10 cellular contexts compared by ENCODE assay signal in the genomic region with DNA sequence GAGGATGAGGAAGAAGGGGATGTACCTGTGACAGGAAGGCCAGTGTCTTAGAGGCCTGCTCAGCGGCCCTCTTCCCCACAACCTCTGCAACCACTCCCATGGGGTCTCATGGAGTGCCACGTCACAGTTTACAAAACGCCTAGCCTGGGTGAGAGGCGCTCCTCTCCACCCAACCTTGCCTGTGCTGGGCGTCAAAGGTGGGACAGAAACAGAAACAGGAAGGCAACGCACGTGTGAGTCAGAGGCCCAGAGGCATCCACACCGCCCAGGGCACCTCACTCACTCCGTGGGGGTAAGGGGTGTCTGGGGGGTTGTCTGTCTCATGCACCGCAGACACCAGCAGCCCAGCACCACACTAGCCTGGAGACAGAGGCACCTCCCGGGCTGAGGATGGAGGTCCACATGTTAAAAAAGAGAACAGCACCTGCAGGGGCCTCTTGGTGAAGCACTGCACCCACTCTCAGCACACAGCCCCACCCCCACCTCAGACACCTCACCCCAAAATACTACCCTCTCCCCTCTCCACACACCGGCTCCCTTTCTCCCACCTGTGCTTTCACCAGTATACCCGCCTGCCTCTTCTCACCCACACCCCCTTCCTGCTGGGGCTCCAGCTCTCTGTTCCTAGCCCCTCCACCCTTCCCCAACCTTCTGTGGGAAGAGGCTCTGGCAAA. TPM values are rescaled to one million over a fixed set of nuclear protein-coding genes. Genes with fewer than 3 reads are reported as not detected.
A peak's percentile ranks its signal among the peaks of the same experiment; 100 is the strongest.
DNase-seq lines count a peak whose midpoint lies in the region; ATAC-seq and TF ChIP-seq lines count a peak whose summit lies in the region.
"Had no signal": no experiment of that assay in that cellular context is flagged by ENCODE, and none has a peak within 500 bp of the region (broad histone marks: within the 10 kb centered on the region; RNA-seq: fewer than 3 reads in every experiment).

No MANE protein-coding gene starts in this region.

- DNase-seq in HPDE6-E6E7 (ENCODE audit: extremely low spot score) = peak; percentile 60
- peak; percentile 22 for DNase-seq in activated T-helper 9 cell treated with anti-CD3 and anti-CD28 coated beads, Interleukin-2, amount 50 U/mL, for 16 hours (ENCODE audit: low read depth)
- peak; percentile 15 to 32 for DNase-seq in stimulated activated CD8-positive, alpha-beta memory T cell treated with anti-CD3 and anti-CD28 coated beads, Interleukin-4, amount 100 ng/mL, for 4 hours (ENCODE audit: low read depth in 2 of 2, low spot score in 1 of 2)
- DNase-seq in GM03348 (ENCODE audit: low spot score) = no peak
- no peak for DNase-seq in middle frontal gyrus (ENCODE audit: extremely low spot score, low spot score)
- DNase-seq in SK-N-SH = no peak
- DNase-seq in ureter (ENCODE audit: low spot score) = no peak
- DNase-seq: brain microvascular endothelial cell, NCI-H526 treated with DMSO at 0.1 percent for 48 hours had no signal

- H4K20me1 ChIP-seq in SK-N-SH (ENCODE audit: insufficient read depth) = 0 out of 2 replicates have a peak, but pooled peaks cover 6% of the 10 kb centered on the region

- H3F3A ChIP-seq in SK-N-SH (replicated peaks; ENCODE audit: insufficient read depth) = peaks cover 3% of the 10 kb centered on the region

- no peak overlapping the region for H3K9ac ChIP-seq in SK-N-SH

- CTCF ChIA-PET in SK-N-SH (lab: Yijun Ruan, JAX) = interaction anchor here (0.6 to 3.3 kb wide), 25 partner anchors 8 to 660 kb away, joined by 3 to 52 read pairs (median 5); a partner anchor contains a TSS

- H3K36me3 ChIP-seq in SK-N-SH (replicated peaks in 1 of 2; ENCODE audit: control insufficient read depth in 1 of 2, insufficient read depth in 2 of 2, low read length in 1 of 2) = peaks cover 0 to 2% of the 10 kb centered on the region in 2 experiments
- H3K36me3 ChIP-seq: brain microvascular endothelial cell had no signal

- H3K4me2 ChIP-seq in SK-N-SH = no peak overlapping the region

- H3K9me3 ChIP-seq in SK-N-SH = no peaks in the 10 kb centered on the region

- no peak for TF ChIP-seq CTCF in SK-N-SH (IDR thresholded peaks at IDR 0.05)

- no peaks in the 10 kb centered on the region for H3K9me2 ChIP-seq in SK-N-SH

- no peak overlapping the region; a peak in 1 of 4 replicates for H3K27ac ChIP-seq in SK-N-SH (ENCODE audit: low read depth in 2 of 2, low read length in 1 of 2)
- H3K27ac ChIP-seq: brain microvascular endothelial cell had no signal

- no peak for TF ChIP-seq EP300 in SK-N-SH (IDR thresholded peaks at IDR 0.05; ENCODE audit: borderline replicate concordance in 1 of 2, low read depth in 1 of 2, low read length in 1 of 2)

- H3K4me3 ChIP-seq in SK-N-SH (ENCODE audit: low read depth in 2 of 2, low read length in 1 of 2) = no peak overlapping the region

- TF ChIP-seq RAD21 in SK-N-SH (IDR thresholded peaks at IDR 0.05; ENCODE audit: low read length) = no peak

- H3K4me1 ChIP-seq in SK-N-SH (ENCODE audit: control insufficient read depth in 1 of 2, insufficient read depth in 2 of 2, low read depth in 1 of 2, low read length in 1 of 2) = peaks cover 0 to 16% of the 10 kb centered on the region in 2 experiments; a peak in 1 of 4 replicates

- H2AFZ ChIP-seq in SK-N-SH (ENCODE audit: low read depth) = no peak overlapping the region

- no peaks in the 10 kb centered on the region for H3K27me3 ChIP-seq in SK-N-SH (ENCODE audit: insufficient read depth)
- H3K27me3 ChIP-seq: brain microvascular endothelial cell had no signal

- POLR2A ChIA-PET in SK-N-SH (lab: Yijun Ruan, JAX) = no interaction called here

- peak; percentile 58 for ATAC-seq in GM19455 (IDR thresholded peaks at IDR 0.05; ENCODE audit: unreplicated experiment)

- peaks cover 3% of the 10 kb centered on the region for H3K79me2 ChIP-seq in SK-N-SH (ENCODE audit: insufficient read depth)

- 82% methylated on average over 12 of the region's 13 CpGs for WGBS in SK-N-SH (ENCODE audit: low lambda C conversion rate)

TF ChIP-seq in SK-N-SH, 30 proteins besides CTCF, POLR2A, EP300 and RAD21:
- TF ChIP-seq, protein P1, sequence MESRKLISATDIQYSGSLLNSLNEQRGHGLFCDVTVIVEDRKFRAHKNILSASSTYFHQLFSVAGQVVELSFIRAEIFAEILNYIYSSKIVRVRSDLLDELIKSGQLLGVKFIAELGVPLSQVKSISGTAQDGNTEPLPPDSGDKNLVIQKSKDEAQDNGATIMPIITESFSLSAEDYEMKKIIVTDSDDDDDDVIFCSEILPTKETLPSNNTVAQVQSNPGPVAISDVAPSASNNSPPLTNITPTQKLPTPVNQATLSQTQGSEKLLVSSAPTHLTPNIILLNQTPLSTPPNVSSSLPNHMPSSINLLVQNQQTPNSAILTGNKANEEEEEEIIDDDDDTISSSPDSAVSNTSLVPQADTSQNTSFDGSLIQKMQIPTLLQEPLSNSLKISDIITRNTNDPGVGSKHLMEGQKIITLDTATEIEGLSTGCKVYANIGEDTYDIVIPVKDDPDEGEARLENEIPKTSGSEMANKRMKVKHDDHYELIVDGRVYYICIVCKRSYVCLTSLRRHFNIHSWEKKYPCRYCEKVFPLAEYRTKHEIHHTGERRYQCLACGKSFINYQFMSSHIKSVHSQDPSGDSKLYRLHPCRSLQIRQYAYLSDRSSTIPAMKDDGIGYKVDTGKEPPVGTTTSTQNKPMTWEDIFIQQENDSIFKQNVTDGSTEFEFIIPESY (IDR thresholded peaks at IDR 0.05; ENCODE audit: borderline replicate concordance, low read depth) = no peak
- TF ChIP-seq JUND (IDR thresholded peaks at IDR 0.05) (no peak), RFX5 (IDR thresholded peaks at IDR 0.05; ENCODE audit: low read length) (no peak), TAF1 (IDR thresholded peaks at IDR 0.05; ENCODE audit: borderline replicate concordance, low read depth, low read length) (no peak), MXI1 (IDR thresholded peaks at IDR 0.05; ENCODE audit: low read depth, low read length) (no peak), FOXJ3 (CRISPR knock-in tag; IDR thresholded peaks at IDR 0.05) (no peak), NFIC (IDR thresholded peaks at IDR 0.05; ENCODE audit: borderline replicate concordance) (no peak), POLR2AphosphoS5 (IDR thresholded peaks at IDR 0.05; ENCODE audit: low read depth, low read length) (no peak), RXRA (IDR thresholded peaks at IDR 0.05; ENCODE audit: borderline replicate concordance, low read depth) (no peak), NRF1 (IDR thresholded peaks at IDR 0.05; ENCODE audit: low read depth, low read length) (no peak)
- TF ChIP-seq, protein P2, sequence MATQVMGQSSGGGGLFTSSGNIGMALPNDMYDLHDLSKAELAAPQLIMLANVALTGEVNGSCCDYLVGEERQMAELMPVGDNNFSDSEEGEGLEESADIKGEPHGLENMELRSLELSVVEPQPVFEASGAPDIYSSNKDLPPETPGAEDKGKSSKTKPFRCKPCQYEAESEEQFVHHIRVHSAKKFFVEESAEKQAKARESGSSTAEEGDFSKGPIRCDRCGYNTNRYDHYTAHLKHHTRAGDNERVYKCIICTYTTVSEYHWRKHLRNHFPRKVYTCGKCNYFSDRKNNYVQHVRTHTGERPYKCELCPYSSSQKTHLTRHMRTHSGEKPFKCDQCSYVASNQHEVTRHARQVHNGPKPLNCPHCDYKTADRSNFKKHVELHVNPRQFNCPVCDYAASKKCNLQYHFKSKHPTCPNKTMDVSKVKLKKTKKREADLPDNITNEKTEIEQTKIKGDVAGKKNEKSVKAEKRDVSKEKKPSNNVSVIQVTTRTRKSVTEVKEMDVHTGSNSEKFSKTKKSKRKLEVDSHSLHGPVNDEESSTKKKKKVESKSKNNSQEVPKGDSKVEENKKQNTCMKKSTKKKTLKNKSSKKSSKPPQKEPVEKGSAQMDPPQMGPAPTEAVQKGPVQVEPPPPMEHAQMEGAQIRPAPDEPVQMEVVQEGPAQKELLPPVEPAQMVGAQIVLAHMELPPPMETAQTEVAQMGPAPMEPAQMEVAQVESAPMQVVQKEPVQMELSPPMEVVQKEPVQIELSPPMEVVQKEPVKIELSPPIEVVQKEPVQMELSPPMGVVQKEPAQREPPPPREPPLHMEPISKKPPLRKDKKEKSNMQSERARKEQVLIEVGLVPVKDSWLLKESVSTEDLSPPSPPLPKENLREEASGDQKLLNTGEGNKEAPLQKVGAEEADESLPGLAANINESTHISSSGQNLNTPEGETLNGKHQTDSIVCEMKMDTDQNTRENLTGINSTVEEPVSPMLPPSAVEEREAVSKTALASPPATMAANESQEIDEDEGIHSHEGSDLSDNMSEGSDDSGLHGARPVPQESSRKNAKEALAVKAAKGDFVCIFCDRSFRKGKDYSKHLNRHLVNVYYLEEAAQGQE (IDR thresholded peaks at IDR 0.05; ENCODE audit: low read depth, low read length) = no peak
- TF ChIP-seq, protein P3, sequence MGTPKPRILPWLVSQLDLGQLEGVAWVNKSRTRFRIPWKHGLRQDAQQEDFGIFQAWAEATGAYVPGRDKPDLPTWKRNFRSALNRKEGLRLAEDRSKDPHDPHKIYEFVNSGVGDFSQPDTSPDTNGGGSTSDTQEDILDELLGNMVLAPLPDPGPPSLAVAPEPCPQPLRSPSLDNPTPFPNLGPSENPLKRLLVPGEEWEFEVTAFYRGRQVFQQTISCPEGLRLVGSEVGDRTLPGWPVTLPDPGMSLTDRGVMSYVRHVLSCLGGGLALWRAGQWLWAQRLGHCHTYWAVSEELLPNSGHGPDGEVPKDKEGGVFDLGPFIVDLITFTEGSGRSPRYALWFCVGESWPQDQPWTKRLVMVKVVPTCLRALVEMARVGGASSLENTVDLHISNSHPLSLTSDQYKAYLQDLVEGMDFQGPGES (IDR thresholded peaks at IDR 0.05; ENCODE audit: low read depth, low read length) = no peak

RNA-seq across cellular contexts. Expression of a gene that starts 4.7 kb away (rescaled TPM):
- polyA plus RNA-seq in SK-N-SH (2012; rRNA removed) = 3.1 and 3.2 TPM in 2 replicates
- 2.3 and 3.9 TPM in 2 replicates for polyA plus RNA-seq in SK-N-SH (2012; cell fraction: cytosol; rRNA removed)
- 18.6 and 20.9 TPM in 2 replicates for polyA plus RNA-seq in SK-N-SH (2012; cell fraction: nucleus; rRNA removed)
- total RNA-seq in ureter = 6.3 TPM

RNA-seq across cellular contexts. Expression of a gene that starts 19.7 kb away (rescaled TPM):
- polyA plus RNA-seq in SK-N-SH (2012; rRNA removed) = 27.5 and 32.2 TPM in 2 replicates
- 11.8 and 23.4 TPM in 2 replicates for polyA plus RNA-seq in SK-N-SH (2012; cell fraction: cytosol; rRNA removed)
- 23.2 and 33.0 TPM in 2 replicates for polyA plus RNA-seq in SK-N-SH (2012; cell fraction: nucleus; rRNA removed)
- total RNA-seq in ureter = 45.3 TPM

Comparison
In these comparisons a context has a peak if more than half of its experiments do, and no peak if none do; other contexts are left out.
1. DNase-seq: peak in HPDE6-E6E7 (single experiment), activated T-helper 9 cell treated with anti-CD3 and anti-CD28 coated beads, Interleukin-2, amount 50 U/mL, for 16 hours (single experiment) and stimulated activated CD8-positive, alpha-beta memory T cell treated with anti-CD3 and anti-CD28 coated beads, Interleukin-4, amount 100 ng/mL, for 4 hours (2 of 2); none in GM03348 (single experiment), middle frontal gyrus (single experiment), SK-N-SH (single experiment) and ureter (single experiment).